Comparison of ENCODE assay signal across 30 cellular contexts in genomic region chr1:17789926-17790325, GRCh38. TPM values are rescaled to one million over a fixed set of nuclear protein-coding genes. Genes with fewer than 3 reads are reported as not detected.
"Had no signal": no experiment of that assay in that cellular context is flagged by ENCODE, and none has a peak within 500 bp of the region (broad histone marks: within the 10 kb centered on the region; RNA-seq: fewer than 3 reads in every experiment).

No MANE protein-coding gene starts in this region.

- H3K36me3 ChIP-seq: brain microvascular endothelial cell, WERI-Rb-1 had no signal

- H3K4me3 ChIP-seq: coronary artery, dorsolateral prefrontal cortex had no signal

- DNase-seq: activated B cell treated with CpG ODN at 0.5 μM for 24 hours; activated CD4-positive, alpha-beta T cell treated with anti-CD3 and anti-CD28 coated beads for 48 hours; activated CD4-positive, alpha-beta T cell treated with anti-CD3 and anti-CD28 coated beads, Interleukin-2, amount 50 U/mL, for 1 hour; activated CD4-positive, alpha-beta T cell treated with anti-CD3 and anti-CD28 coated beads, Interleukin-2, amount 50 U/mL, for 48 hours; activated CD8-positive, alpha-beta memory T cell treated with anti-CD3 and anti-CD28 coated beads for 24 hours; activated CD8-positive, alpha-beta T cell treated with anti-CD3 and anti-CD28 coated beads for 36 hours; activated gamma-delta T cell treated with Interleukin-2 at 50 U/mL for 16 hours; activated naive CD4-positive, alpha-beta T cell treated with anti-CD3 and anti-CD28 coated beads, Interleukin-2, amount 50 U/mL, for 16 hours; activated naive CD4-positive, alpha-beta T cell treated with Interleukin-2 at 50 U/mL for 16 hours; activated T-cell treated with anti-CD3 and anti-CD28 coated beads, Interleukin-2, amount 50 U/mL, for 4 hours; amniotic stem cell; anterior cingulate cortex; brain microvascular endothelial cell; effector memory CD4-positive, alpha-beta T cell; foreskin fibroblast; T-helper 1 cell; T-helper 17 cell; T1000; WERI-Rb-1 had no signal

- ATAC-seq: activated CD4-positive, CD25-positive, alpha-beta regulatory T cell treated with anti-CD3 and anti-CD28 coated beads, Interleukin-2, amount 50 U/mL, for 24 hours; activated CD8-positive, alpha-beta T cell treated with anti-CD3 and anti-CD28 coated beads for 36 hours; activated T-cell treated with anti-CD3 and anti-CD28 coated beads, Interleukin-2, amount 50 U/mL, for 4 hours; esophagus mucosa; T-helper 17 cell had no signal

- H3K27me3 ChIP-seq: brain microvascular endothelial cell had no signal

- H3K27ac ChIP-seq: brain microvascular endothelial cell, coronary artery, dorsolateral prefrontal cortex, WERI-Rb-1 had no signal

RNA-seq across cellular contexts. Expression of gene ACTL8, which starts 34.8 kb away (rescaled TPM):
- total RNA-seq: activated B cell treated with CpG ODN at 0.5 μM for 24 hours; activated CD8-positive, alpha-beta T cell treated with anti-CD3 and anti-CD28 coated beads for 36 hours; activated T-cell treated with anti-CD3 and anti-CD28 coated beads, Interleukin-2, amount 50 U/mL, for 4 hours; activated T-helper 2 cell treated with anti-CD3 and anti-CD28 coated beads, Interferon-gamma antibody, Interleukin-2, Interleukin-4, amounts not matched to agents 10 μg/mL and 5 μg/mL and 100 μg/mL, durations not matched to agents 14 hours and 24 hours and 36 hours; bronchial epithelial cell; cardiac septum; cerebellum; endodermal cell; epithelial cell of proximal tubule; T-helper 17 cell had no signal
- polyA plus RNA-seq: adipose tissue had no signal
